Comparison of ENCODE assay signal across 1 cellular context in genomic region chr5:10595305-10595677, GRCh38.
TF ChIP-seq lines count a peak whose summit lies in the region.

No MANE protein-coding gene starts in this region.

TF ChIP-seq in liver, 16 proteins besides CTCF, POLR2A, EP300 and RAD21 (continued from another document):
- no peak for TF ChIP-seq SP1 (IDR thresholded peaks at IDR 0.05)
